Comparison of ENCODE assay signal across 1 cellular context in the genomic region with DNA sequence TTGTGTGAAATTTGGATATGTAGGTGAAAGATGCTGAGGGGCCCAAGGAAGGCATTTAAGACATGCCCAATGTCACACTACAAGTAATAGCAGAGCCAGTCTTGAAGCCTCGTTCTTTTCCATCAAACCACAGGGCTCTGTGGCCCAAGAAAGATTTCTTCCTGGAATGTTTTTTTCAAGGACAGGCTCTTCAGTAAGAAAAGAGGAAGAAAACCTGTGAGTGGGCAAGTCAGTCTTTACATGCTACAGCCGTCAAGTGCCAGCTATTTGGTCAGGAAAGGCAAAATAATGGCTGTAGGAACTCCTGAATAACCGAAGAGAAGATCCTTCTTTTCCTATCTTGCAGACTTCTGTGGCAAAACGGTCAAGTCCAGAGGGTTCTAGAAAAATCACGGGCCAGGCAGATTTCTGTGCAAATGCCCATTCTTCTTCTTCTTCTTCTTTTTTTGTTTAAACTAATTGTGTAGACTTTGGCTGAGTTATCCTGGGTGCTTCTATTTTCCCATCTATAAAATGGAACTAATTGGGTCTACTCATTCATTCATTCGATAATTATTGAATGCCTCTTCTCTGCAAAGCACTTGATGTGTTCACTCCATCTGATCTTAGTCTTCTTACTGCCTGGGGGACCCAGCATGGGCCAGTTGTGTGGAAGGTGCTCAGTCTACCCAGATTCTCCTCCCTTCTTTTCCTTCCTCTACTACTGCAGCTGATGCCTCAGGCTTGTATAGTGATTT.
TF ChIP-seq lines count a peak whose summit lies in the region.

No MANE protein-coding gene starts in this region.

TF ChIP-seq in K562, 482 proteins besides CTCF, POLR2A, EP300 and RAD21:
- TF ChIP-seq, protein P1, sequence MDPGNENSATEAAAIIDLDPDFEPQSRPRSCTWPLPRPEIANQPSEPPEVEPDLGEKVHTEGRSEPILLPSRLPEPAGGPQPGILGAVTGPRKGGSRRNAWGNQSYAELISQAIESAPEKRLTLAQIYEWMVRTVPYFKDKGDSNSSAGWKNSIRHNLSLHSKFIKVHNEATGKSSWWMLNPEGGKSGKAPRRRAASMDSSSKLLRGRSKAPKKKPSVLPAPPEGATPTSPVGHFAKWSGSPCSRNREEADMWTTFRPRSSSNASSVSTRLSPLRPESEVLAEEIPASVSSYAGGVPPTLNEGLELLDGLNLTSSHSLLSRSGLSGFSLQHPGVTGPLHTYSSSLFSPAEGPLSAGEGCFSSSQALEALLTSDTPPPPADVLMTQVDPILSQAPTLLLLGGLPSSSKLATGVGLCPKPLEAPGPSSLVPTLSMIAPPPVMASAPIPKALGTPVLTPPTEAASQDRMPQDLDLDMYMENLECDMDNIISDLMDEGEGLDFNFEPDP (CRISPR knock-in tag; IDR thresholded peaks at IDR 0.05) = no peak
- TF ChIP-seq ETS2 (tag; IDR thresholded peaks at IDR 0.05; ENCODE audit: borderline replicate concordance, poor library complexity, severe bottlenecking) (no peak), PTTG1 (tag; IDR thresholded peaks at IDR 0.05; ENCODE audit: low read depth) (peak; percentile 18; the same call in 1 of the 2 replicates), ZNF24 (IDR thresholded peaks at IDR 0.05) (peak; percentile 64; the same call in 1 of the 2 replicates), ZNF551 (CRISPR knock-in tag; IDR thresholded peaks at IDR 0.05) (no peak), MBD2 (IDR thresholded peaks at IDR 0.05; ENCODE audit: borderline replicate concordance, low read depth) (no peak), NFIC (IDR thresholded peaks at IDR 0.05) (no peak), SMC3 (conservative IDR thresholded peaks at IDR 0.05; ENCODE audit: insufficient read depth, low read depth, low read length) (no peak), HNRNPH1 (optimal IDR thresholded peaks at IDR 0.05; ENCODE audit: low read depth, low read length) (no peak), HDGF (IDR thresholded peaks at IDR 0.05) (no peak)
- TF ChIP-seq, protein P2, sequence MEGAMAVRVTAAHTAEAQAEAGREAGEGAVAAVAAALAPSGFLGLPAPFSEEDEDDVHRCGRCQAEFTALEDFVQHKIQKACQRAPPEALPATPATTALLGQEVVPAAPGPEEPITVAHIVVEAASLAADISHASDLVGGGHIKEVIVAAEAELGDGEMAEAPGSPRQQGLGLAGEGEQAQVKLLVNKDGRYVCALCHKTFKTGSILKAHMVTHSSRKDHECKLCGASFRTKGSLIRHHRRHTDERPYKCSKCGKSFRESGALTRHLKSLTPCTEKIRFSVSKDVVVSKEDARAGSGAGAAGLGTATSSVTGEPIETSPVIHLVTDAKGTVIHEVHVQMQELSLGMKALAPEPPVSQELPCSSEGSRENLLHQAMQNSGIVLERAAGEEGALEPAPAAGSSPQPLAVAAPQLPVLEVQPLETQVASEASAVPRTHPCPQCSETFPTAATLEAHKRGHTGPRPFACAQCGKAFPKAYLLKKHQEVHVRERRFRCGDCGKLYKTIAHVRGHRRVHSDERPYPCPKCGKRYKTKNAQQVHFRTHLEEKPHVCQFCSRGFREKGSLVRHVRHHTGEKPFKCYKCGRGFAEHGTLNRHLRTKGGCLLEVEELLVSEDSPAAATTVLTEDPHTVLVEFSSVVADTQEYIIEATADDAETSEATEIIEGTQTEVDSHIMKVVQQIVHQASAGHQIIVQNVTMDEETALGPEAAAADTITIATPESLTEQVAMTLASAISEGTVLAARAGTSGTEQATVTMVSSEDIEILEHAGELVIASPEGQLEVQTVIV (CRISPR knock-in tag; IDR thresholded peaks at IDR 0.05; ENCODE audit: borderline replicate concordance) = no peak
- TF ChIP-seq, protein P3, sequence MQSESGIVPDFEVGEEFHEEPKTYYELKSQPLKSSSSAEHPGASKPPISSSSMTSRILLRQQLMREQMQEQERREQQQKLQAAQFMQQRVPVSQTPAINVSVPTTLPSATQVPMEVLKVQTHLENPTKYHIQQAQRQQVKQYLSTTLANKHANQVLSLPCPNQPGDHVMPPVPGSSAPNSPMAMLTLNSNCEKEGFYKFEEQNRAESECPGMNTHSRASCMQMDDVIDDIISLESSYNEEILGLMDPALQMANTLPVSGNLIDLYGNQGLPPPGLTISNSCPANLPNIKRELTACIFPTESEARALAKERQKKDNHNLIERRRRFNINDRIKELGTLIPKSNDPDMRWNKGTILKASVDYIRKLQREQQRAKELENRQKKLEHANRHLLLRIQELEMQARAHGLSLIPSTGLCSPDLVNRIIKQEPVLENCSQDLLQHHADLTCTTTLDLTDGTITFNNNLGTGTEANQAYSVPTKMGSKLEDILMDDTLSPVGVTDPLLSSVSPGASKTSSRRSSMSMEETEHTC (IDR thresholded peaks at IDR 0.05) = no peak
- TF ChIP-seq, protein P4, sequence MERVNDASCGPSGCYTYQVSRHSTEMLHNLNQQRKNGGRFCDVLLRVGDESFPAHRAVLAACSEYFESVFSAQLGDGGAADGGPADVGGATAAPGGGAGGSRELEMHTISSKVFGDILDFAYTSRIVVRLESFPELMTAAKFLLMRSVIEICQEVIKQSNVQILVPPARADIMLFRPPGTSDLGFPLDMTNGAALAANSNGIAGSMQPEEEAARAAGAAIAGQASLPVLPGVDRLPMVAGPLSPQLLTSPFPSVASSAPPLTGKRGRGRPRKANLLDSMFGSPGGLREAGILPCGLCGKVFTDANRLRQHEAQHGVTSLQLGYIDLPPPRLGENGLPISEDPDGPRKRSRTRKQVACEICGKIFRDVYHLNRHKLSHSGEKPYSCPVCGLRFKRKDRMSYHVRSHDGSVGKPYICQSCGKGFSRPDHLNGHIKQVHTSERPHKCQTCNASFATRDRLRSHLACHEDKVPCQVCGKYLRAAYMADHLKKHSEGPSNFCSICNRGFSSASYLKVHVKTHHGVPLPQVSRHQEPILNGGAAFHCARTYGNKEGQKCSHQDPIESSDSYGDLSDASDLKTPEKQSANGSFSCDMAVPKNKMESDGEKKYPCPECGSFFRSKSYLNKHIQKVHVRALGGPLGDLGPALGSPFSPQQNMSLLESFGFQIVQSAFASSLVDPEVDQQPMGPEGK (CRISPR knock-in tag; IDR thresholded peaks at IDR 0.05; ENCODE audit: borderline replicate concordance) = no peak
- TF ChIP-seq, protein P5, sequence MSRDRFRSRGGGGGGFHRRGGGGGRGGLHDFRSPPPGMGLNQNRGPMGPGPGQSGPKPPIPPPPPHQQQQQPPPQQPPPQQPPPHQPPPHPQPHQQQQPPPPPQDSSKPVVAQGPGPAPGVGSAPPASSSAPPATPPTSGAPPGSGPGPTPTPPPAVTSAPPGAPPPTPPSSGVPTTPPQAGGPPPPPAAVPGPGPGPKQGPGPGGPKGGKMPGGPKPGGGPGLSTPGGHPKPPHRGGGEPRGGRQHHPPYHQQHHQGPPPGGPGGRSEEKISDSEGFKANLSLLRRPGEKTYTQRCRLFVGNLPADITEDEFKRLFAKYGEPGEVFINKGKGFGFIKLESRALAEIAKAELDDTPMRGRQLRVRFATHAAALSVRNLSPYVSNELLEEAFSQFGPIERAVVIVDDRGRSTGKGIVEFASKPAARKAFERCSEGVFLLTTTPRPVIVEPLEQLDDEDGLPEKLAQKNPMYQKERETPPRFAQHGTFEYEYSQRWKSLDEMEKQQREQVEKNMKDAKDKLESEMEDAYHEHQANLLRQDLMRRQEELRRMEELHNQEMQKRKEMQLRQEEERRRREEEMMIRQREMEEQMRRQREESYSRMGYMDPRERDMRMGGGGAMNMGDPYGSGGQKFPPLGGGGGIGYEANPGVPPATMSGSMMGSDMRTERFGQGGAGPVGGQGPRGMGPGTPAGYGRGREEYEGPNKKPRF (IDR thresholded peaks at IDR 0.05; ENCODE audit: low read depth, low read length) = no peak
